Comparison of ENCODE assay signal across 20 cellular contexts in the genomic region with DNA sequence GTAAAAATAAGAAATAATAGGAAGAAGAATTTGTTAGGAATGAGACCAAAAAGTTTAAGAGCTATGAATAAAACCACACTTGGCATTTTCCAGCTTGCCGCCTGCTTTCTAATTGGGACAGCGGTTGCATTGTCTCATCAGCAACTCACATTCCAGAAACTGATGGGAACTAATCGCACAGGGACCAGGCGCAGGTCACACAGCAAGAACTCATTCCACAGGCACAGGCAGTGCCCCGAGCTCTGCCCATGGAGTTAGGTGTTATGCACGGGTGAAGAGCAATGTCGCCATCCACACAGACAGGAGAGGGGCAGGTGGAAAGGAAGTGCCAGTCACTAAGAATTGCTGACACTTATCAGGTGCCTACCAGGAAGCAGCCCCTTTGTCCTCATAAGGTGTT.
"Had no signal": no experiment of that assay in that cellular context is flagged by ENCODE, and none has a peak within 500 bp of the region (broad histone marks: within the 10 kb centered on the region; RNA-seq: fewer than 3 reads in every experiment).

No MANE protein-coding gene starts in this region.

- DNase-seq: colonic mucosa; dermis blood vessel endothelial cell; foreskin keratinocyte; immature natural killer cell; kidney; left cardiac atrium; left ventricle myocardium inferior; lower lobe of right lung; midbrain; naive B cell; sigmoid colon; stimulated activated CD4-positive, alpha-beta T cell treated with anti-CD3 and anti-CD28 coated beads, Interleukin-2, amount 100 ng/mL, for 48 hours; stimulated activated naive CD4-positive, alpha-beta T cell treated with Interleukin-2 at 50 U/mL for 16 hours; upper lobe of right lung had no signal

- H3K27ac ChIP-seq: colonic mucosa, foreskin keratinocyte, left ventricle myocardium inferior, lower lobe of right lung, neutrophil, right atrium auricular region, sigmoid colon, skin epidermis, suprapubic skin, tibial artery, upper lobe of right lung, vagina had no signal

- ATAC-seq: foreskin keratinocyte, left cardiac atrium, lower lobe of right lung, upper lobe of right lung had no signal

- H3K9me3 ChIP-seq: colonic mucosa, left ventricle myocardium inferior, lower lobe of right lung, neutrophil, right atrium auricular region, sigmoid colon, suprapubic skin, tibial artery, upper lobe of right lung, vagina had no signal

- H3K27me3 ChIP-seq: colonic mucosa, foreskin keratinocyte, right atrium auricular region, vagina had no signal

- H3K4me1 ChIP-seq: colonic mucosa, foreskin keratinocyte, left ventricle myocardium inferior, lower lobe of right lung, right atrium auricular region, sigmoid colon, suprapubic skin, tibial artery, upper lobe of right lung, vagina had no signal

- H3K4me3 ChIP-seq: colonic mucosa, left ventricle myocardium inferior, lower lobe of right lung, right atrium auricular region, sigmoid colon, skin epidermis, suprapubic skin, tibial artery, upper lobe of right lung, vagina had no signal

- H3K36me3 ChIP-seq: colonic mucosa, left ventricle myocardium inferior, lower lobe of right lung, neutrophil, right atrium auricular region, sigmoid colon, suprapubic skin, tibial artery, upper lobe of right lung, vagina had no signal
